In the genomic region with DNA sequence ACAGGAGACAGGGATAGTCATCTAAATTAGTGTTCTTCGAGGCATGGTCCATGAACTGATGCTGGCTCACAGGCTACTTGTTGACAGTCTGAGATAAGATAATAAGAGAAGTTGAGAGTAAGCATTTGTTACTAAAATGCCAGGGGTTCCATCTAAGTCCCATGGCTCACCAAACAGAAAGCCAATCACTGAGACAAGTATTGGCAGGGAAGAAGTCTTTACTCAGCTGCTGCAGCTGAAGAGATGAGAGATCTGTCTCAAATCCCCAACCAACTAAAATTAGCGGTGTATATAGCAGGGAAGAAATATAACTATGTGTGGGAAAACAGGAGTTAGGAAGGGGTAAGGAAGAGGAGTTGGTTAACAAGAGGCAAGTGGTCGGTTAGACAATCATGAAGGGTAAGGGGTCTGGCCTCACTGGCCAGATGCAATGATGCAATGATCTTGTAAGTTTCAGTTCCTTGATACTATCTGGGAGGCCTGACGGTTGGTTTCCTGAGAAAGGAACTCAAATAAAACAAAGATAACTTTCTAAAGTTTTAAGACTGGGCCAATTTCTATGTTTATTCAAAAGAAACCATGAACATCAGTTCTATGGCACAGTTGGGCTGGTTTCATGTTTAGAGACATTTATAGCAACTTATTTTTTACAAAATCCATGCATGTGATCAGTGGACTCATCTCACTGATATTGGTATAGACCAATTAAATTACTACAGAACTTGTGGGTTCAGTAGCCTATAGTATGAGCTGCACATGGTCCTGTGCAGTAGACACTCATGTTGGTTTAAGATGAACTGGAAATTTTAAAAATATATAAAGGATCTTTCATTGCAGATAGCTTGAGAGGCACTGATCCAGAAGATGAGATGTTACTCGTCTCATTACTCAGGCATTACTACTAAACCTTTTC, we compare ENCODE assay signal across 17 cellular contexts. TPM values are rescaled to one million over a fixed set of nuclear protein-coding genes. Genes with fewer than 3 reads are reported as not detected.
A peak's percentile ranks its signal among the peaks of the same experiment; 100 is the strongest.
DNase-seq lines count a peak whose midpoint lies in the region; ATAC-seq and TF ChIP-seq lines count a peak whose summit lies in the region.
"Had no signal": no experiment of that assay in that cellular context is flagged by ENCODE, and none has a peak within 500 bp of the region (broad histone marks: within the 10 kb centered on the region; RNA-seq: fewer than 3 reads in every experiment).

No MANE protein-coding gene starts in this region.

- intact Hi-C loops in ovary (cut with DNase I) = no loop called here

- peak; percentile 53 for ATAC-seq in GM19395 (IDR thresholded peaks at IDR 0.05; ENCODE audit: unreplicated experiment)

- H3K27me3 ChIP-seq in BE2C (no peaks in the 10 kb centered on the region), ovary (no peaks in the 10 kb centered on the region)

- DNase-seq in BE2C (peak; percentile 19), MV-4-11 (lab: John Stamatoyannopoulos, UW) (peak; percentile 92), fibroblast of pulmonary artery (ENCODE audit: low read depth) (peak; percentile 55), ovary (no peak), islet precursor cell (no peak), T1000 (lab: John Stamatoyannopoulos, UW) (no peak), DMS 273 (lab: John Stamatoyannopoulos, UW; ENCODE audit: unreplicated experiment) (no peak)
- DNase-seq: cortex of kidney, NCI-H1436, NCI-H510A treated with DMSO at 0.1 percent for 48 hours, SHP77, WERI-Rb-1 had no signal

- H3K4me3 ChIP-seq in BE2C (ENCODE audit: low read depth, low read length) (no peak overlapping the region), fibroblast of pulmonary artery (replicated peaks; ENCODE audit: low read depth, low read length) (no peak overlapping the region), ovary (no peak overlapping the region)

- 64 to 72% (median 65%) methylated on average over 5 of the region's 5 CpGs for WGBS in ovary, 3 donors

- H3K4me1 ChIP-seq in BE2C (peaks cover 3% of the 10 kb centered on the region; the same call in 1 of the 2 replicates), ovary (ENCODE audit: insufficient read depth) (no peaks in the 10 kb centered on the region)

- TF ChIP-seq CTCF in BE2C (IDR thresholded peaks at IDR 0.05; ENCODE audit: low read depth, low read length) (no peak), fibroblast of pulmonary artery (IDR thresholded peaks at IDR 0.05; ENCODE audit: low read length, missing control alignments) (no peak), ovary (IDR thresholded peaks at IDR 0.05) (no peak)

- H3K9me3 ChIP-seq in BE2C (no peaks in the 10 kb centered on the region; the same call in 1 of the 2 replicates), ovary (no peaks in the 10 kb centered on the region)

- H3K36me3 ChIP-seq in BE2C (no peaks in the 10 kb centered on the region), ovary (no peaks in the 10 kb centered on the region)
- H3K36me3 ChIP-seq: WERI-Rb-1 had no signal

- TF ChIP-seq POLR2A in ovary (IDR thresholded peaks at IDR 0.05) = no peak

- no peak overlapping the region for H3K27ac ChIP-seq in ovary
- H3K27ac ChIP-seq: epithelial cell of prostate, WERI-Rb-1 had no signal

- no peak for TF ChIP-seq EP300 in ovary (IDR thresholded peaks at IDR 0.05)

RNA-seq across cellular contexts. Expression of a gene that starts 9.9 kb away (rescaled TPM):
- polyA plus RNA-seq in BE2C (2012; ENCODE audit: insufficient read depth, insufficient read length, low read depth) = 55.5 TPM
- total RNA-seq in ovary = 10 to 100 TPM; 44.1 to 64.8 (median 44.4) TPM
- 10 to 100 TPM; 12.4 to 29.5 TPM for polyA plus RNA-seq in ovary

RNA-seq across cellular contexts. Expression of a gene that starts 16.4 kb away (rescaled TPM):
- not detected for polyA plus RNA-seq in BE2C (2012; ENCODE audit: insufficient read depth, insufficient read length, low read depth)
- total RNA-seq in ovary = not detected
- not detected for polyA plus RNA-seq in ovary
- total RNA-seq: astrocyte, posterior vena cava, subcutaneous adipose tissue had no signal

Comparison
In these comparisons a context has a peak if more than half of its experiments do, and no peak if none do; other contexts are left out.
1. DNase-seq: peak in BE2C (single experiment), MV-4-11 (single experiment) and fibroblast of pulmonary artery (single experiment); none in ovary (0 of 5), islet precursor cell (single experiment), T1000 (single experiment) and DMS 273 (single experiment).